Comparison of ENCODE assay signal across 11 cellular contexts in the genomic region with DNA sequence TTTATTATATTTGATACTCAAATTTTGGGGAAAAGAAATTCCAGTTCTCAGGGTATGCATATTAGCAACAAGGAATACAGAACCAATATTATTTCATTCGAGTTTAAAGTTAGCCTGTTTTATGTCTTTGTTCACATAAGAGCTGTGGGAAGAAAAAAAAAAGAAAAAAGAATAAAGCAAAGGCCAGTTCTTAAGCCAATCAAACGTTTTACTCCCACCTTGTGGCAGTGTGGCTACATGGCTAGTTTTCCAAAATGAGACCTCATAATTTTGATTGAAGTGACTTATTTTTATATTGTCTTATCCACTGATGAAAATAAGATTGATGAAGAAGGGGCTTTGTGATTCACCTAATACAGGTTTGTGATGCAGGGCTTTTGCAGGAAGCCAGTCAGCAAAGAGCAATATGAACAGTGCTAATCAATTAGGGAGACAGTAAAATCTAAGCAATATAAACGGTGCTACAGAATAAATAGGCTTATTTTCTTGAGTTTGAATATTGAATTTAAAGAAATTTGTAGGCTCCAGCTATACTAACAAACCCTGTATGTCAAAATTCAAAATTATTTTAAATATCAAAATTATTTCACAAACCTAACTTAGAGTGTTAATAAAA.
A peak's percentile ranks its signal among the peaks of the same experiment; 100 is the strongest.
DNase-seq lines count a peak whose midpoint lies in the region; ATAC-seq and TF ChIP-seq lines count a peak whose summit lies in the region.
"Had no signal": no experiment of that assay in that cellular context is flagged by ENCODE, and none has a peak within 500 bp of the region (broad histone marks: within the 10 kb centered on the region; RNA-seq: fewer than 3 reads in every experiment).

No MANE protein-coding gene starts in this region.

- no peaks in the 10 kb centered on the region for H4K20me1 ChIP-seq in PC-9 (ENCODE audit: insufficient read depth)

- H3K79me2 ChIP-seq in PC-9 (ENCODE audit: low read depth), result no peaks in the 10 kb centered on the region

- H3K9me3 ChIP-seq in BE2C, result no peaks in the 10 kb centered on the region
- H3K9me3 ChIP-seq in PC-9 (ENCODE audit: insufficient read depth, low read depth), result no peaks in the 10 kb centered on the region
- H3K9me3 ChIP-seq: prostate gland had no signal

- no peak overlapping the region for H3K4me3 ChIP-seq in BE2C (ENCODE audit: low read depth, low read length)
- H3K4me3 ChIP-seq in LNCaP clone FGC (ENCODE audit: low read depth, low read length), result no peak overlapping the region
- no peak overlapping the region for H3K4me3 ChIP-seq in PC-9
- H3K4me3 ChIP-seq: prostate gland had no signal

- no peak overlapping the region for H3K27ac ChIP-seq in PC-9
- H3K27ac ChIP-seq: prostate gland had no signal

- H3K4me2 ChIP-seq in PC-9, result no peak overlapping the region

- H2AFZ ChIP-seq in PC-9, result no peak overlapping the region

- H3K4me1 ChIP-seq in BE2C (peaks cover 2% of the 10 kb centered on the region; the same call in 1 of the 2 replicates), PC-9 (replicated peaks; ENCODE audit: insufficient read depth) (no peaks in the 10 kb centered on the region)
- H3K4me1 ChIP-seq: prostate gland had no signal

- no peaks in the 10 kb centered on the region for H3K27me3 ChIP-seq in BE2C
- no peaks in the 10 kb centered on the region for H3K27me3 ChIP-seq in PC-9 (ENCODE audit: insufficient read depth, low read depth)

- H3K36me3 ChIP-seq in BE2C (no peaks in the 10 kb centered on the region), PC-9 (ENCODE audit: low read depth) (no peaks in the 10 kb centered on the region)
- H3K36me3 ChIP-seq: prostate gland had no signal

- no peaks in the 10 kb centered on the region for H3K9me2 ChIP-seq in PC-9 (ENCODE audit: insufficient read depth)

- intact Hi-C loops in PC-9 (cut with micrococcal nuclease; ENCODE audit: unreplicated experiment), result no loop called here

- no TSS peak for BruUV-seq in PC-9 (replicated peaks; lab: Mats Ljungman, UMichigan)

- CTCF ChIA-PET in PC-9 (lab: Charles Lee), result no interaction called here

- TF ChIP-seq CTCF in BE2C (IDR thresholded peaks at IDR 0.05; ENCODE audit: low read depth, low read length) (peak; percentile 88), LNCaP clone FGC (IDR thresholded peaks at IDR 0.05; ENCODE audit: control insufficient read depth, extremely low read depth, insufficient read depth) (peak; percentile 67), PC-9 (conservative IDR thresholded peaks at IDR 0.05) (0 out of 2 replicates have a peak, but pooled peaks have one; percentile 28)

- no peaks in the 10 kb centered on the region for H3F3A ChIP-seq in PC-9 (ENCODE audit: insufficient read depth, low read depth)

- ATAC-seq in HG03108 (IDR thresholded peaks at IDR 0.05; ENCODE audit: unreplicated experiment) (no peak), GM19328 (IDR thresholded peaks at IDR 0.05; ENCODE audit: unreplicated experiment) (no peak), HG03135 (IDR thresholded peaks at IDR 0.05; ENCODE audit: unreplicated experiment) (no peak)
- ATAC-seq: activated naive CD4-positive, alpha-beta T cell treated with anti-CD3 and anti-CD28 coated beads, Interleukin-2, amount 50 U/mL, for 72 hours; T-cell had no signal

- POLR2A ChIA-PET in PC-9 (lab: Charles Lee; ENCODE audit: unreplicated experiment), result no interaction called here

- DNase-seq in BE2C (peak; percentile 36), LNCaP clone FGC (ENCODE audit: low read depth) (no peak), PC-9 (no peak), globus pallidus (ENCODE audit: low spot score) (peak; percentile 75), amniotic stem cell (lab: John Stamatoyannopoulos, UW) (no peak)
- DNase-seq: T-cell had no signal

Comparison
In these comparisons a context has a peak if more than half of its experiments do, and no peak if none do; other contexts are left out.
1. DNase-seq: peak in BE2C (single experiment) and globus pallidus (single experiment); none in LNCaP clone FGC (single experiment), PC-9 (0 of 2) and amniotic stem cell (single experiment).
2. CTCF ChIP-seq: peak in every context shown above with its lines; median percentile 88 in BE2C; 67 in LNCaP clone FGC; 28 in PC-9.